1 cellular context compared by ENCODE assay signal in genomic region chr15:75029378-75030022, GRCh38.
TF ChIP-seq lines count a peak whose summit lies in the region.

No MANE protein-coding gene starts in this region.

TF ChIP-seq in HepG2, 621 proteins besides CTCF, POLR2A, EP300 and RAD21 (continued from another document and continues in another):
- TF ChIP-seq THRA (CRISPR knock-in tag; IDR thresholded peaks at IDR 0.05; ENCODE audit: borderline replicate concordance) = 0 out of 2 replicates have a peak, but pooled peaks have one; percentile 37
- TF ChIP-seq ZNF878 (CRISPR knock-in tag; IDR thresholded peaks at IDR 0.05) = no peak
- no peak for TF ChIP-seq ZNF781 (CRISPR knock-in tag; IDR thresholded peaks at IDR 0.05; ENCODE audit: borderline replicate concordance, not compliant biosample characterization)
- TF ChIP-seq ZNF782 (CRISPR knock-in tag; IDR thresholded peaks at IDR 0.05; ENCODE audit: borderline replicate concordance) = no peak
- no peak for TF ChIP-seq ZNF629 (CRISPR knock-in tag; conservative IDR thresholded peaks at IDR 0.05)
- 0 out of 2 replicates have a peak, but pooled peaks have one; percentile 35 for TF ChIP-seq TGIF2 (CRISPR knock-in tag; IDR thresholded peaks at IDR 0.05)
- no peak for TF ChIP-seq ZNF563 (CRISPR knock-in tag; IDR thresholded peaks at IDR 0.05)
- TF ChIP-seq HDAC2 (CRISPR knock-in tag; IDR thresholded peaks at IDR 0.05) = no peak
- no peak for TF ChIP-seq NFIC (IDR thresholded peaks at IDR 0.05; ENCODE audit: low read length)
- TF ChIP-seq MYC (CRISPR knock-in tag; IDR thresholded peaks at IDR 0.05; ENCODE audit: borderline replicate concordance) = peak; percentile 77
- no peak for TF ChIP-seq PBX2 (CRISPR knock-in tag; IDR thresholded peaks at IDR 0.05)
- TF ChIP-seq MXI1 (IDR thresholded peaks at IDR 0.05; ENCODE audit: borderline replicate concordance, low read depth, low read length) = peak; percentile 50; the same call in 1 of the 3 replicates
- no peak for TF ChIP-seq ZNF232 (CRISPR knock-in tag; IDR thresholded peaks at IDR 0.05; ENCODE audit: borderline replicate concordance)
- TF ChIP-seq SATB2 (CRISPR knock-in tag; IDR thresholded peaks at IDR 0.05) = no peak
- TF ChIP-seq RBM39 (IDR thresholded peaks at IDR 0.05; ENCODE audit: low read depth, low read length, poor library complexity, severe bottlenecking) = no peak
- TF ChIP-seq CBX1 (IDR thresholded peaks at IDR 0.05; ENCODE audit: low read depth) = no peak
- no peak for TF ChIP-seq ZNF451 (CRISPR knock-in tag; IDR thresholded peaks at IDR 0.05)
- 0 out of 2 replicates have a peak, but pooled peaks have one; percentile 40 for TF ChIP-seq USF2 (IDR thresholded peaks at IDR 0.05; ENCODE audit: low read depth, low read length)
- TF ChIP-seq USF2 (CRISPR knock-in tag; IDR thresholded peaks at IDR 0.05; ENCODE audit: borderline replicate concordance) = peak; percentile 24; the same call in 1 of the 2 replicates
- no peak for TF ChIP-seq ZNF382 (CRISPR knock-in tag; IDR thresholded peaks at IDR 0.05; ENCODE audit: borderline replicate concordance)
- TF ChIP-seq SALL2 (CRISPR knock-in tag; IDR thresholded peaks at IDR 0.05) = peak; percentile 49; the same call in 1 of the 2 replicates
- TF ChIP-seq, protein P1, sequence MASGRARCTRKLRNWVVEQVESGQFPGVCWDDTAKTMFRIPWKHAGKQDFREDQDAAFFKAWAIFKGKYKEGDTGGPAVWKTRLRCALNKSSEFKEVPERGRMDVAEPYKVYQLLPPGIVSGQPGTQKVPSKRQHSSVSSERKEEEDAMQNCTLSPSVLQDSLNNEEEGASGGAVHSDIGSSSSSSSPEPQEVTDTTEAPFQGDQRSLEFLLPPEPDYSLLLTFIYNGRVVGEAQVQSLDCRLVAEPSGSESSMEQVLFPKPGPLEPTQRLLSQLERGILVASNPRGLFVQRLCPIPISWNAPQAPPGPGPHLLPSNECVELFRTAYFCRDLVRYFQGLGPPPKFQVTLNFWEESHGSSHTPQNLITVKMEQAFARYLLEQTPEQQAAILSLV (CRISPR knock-in tag; IDR thresholded peaks at IDR 0.05; ENCODE audit: borderline replicate concordance) = no peak
- TF ChIP-seq, protein P2, sequence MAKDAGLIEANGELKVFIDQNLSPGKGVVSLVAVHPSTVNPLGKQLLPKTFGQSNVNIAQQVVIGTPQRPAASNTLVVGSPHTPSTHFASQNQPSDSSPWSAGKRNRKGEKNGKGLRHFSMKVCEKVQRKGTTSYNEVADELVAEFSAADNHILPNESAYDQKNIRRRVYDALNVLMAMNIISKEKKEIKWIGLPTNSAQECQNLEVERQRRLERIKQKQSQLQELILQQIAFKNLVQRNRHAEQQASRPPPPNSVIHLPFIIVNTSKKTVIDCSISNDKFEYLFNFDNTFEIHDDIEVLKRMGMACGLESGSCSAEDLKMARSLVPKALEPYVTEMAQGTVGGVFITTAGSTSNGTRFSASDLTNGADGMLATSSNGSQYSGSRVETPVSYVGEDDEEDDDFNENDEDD (CRISPR knock-in tag; IDR thresholded peaks at IDR 0.05; ENCODE audit: borderline replicate concordance) = no peak
- no peak for TF ChIP-seq FLYWCH1 (CRISPR knock-in tag; IDR thresholded peaks at IDR 0.05)
- TF ChIP-seq ZBTB7B (CRISPR knock-in tag; IDR thresholded peaks at IDR 0.05) = no peak
- no peak for TF ChIP-seq LRRFIP1 (CRISPR knock-in tag; conservative IDR thresholded peaks at IDR 0.05)
- TF ChIP-seq, protein P3, sequence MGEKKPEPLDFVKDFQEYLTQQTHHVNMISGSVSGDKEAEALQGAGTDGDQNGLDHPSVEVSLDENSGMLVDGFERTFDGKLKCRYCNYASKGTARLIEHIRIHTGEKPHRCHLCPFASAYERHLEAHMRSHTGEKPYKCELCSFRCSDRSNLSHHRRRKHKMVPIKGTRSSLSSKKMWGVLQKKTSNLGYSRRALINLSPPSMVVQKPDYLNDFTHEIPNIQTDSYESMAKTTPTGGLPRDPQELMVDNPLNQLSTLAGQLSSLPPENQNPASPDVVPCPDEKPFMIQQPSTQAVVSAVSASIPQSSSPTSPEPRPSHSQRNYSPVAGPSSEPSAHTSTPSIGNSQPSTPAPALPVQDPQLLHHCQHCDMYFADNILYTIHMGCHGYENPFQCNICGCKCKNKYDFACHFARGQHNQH (CRISPR knock-in tag; IDR thresholded peaks at IDR 0.05) = no peak
- TF ChIP-seq, protein P4, sequence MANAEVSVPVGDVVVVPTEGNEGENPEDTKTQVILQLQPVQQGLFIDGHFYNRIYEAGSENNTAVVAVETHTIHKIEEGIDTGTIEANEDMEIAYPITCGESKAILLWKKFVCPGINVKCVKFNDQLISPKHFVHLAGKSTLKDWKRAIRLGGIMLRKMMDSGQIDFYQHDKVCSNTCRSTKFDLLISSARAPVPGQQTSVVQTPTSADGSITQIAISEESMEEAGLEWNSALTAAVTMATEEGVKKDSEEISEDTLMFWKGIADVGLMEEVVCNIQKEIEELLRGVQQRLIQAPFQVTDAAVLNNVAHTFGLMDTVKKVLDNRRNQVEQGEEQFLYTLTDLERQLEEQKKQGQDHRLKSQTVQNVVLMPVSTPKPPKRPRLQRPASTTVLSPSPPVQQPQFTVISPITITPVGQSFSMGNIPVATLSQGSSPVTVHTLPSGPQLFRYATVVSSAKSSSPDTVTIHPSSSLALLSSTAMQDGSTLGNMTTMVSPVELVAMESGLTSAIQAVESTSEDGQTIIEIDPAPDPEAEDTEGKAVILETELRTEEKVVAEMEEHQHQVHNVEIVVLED (CRISPR knock-in tag; IDR thresholded peaks at IDR 0.05; ENCODE audit: borderline replicate concordance) = no peak
- 0 out of 2 replicates have a peak, but pooled peaks have one; percentile 14 for TF ChIP-seq RXRA (CRISPR knock-in tag; IDR thresholded peaks at IDR 0.05)
- TF ChIP-seq FOXP4 (CRISPR knock-in tag; IDR thresholded peaks at IDR 0.05) = 0 out of 2 replicates have a peak, but pooled peaks have one; percentile 20
- no peak for TF ChIP-seq ZNF136 (CRISPR knock-in tag; IDR thresholded peaks at IDR 0.05; ENCODE audit: low read depth)
- no peak for TF ChIP-seq KLF13 (CRISPR knock-in tag; IDR thresholded peaks at IDR 0.05)
- no peak for TF ChIP-seq SKIL (CRISPR knock-in tag; IDR thresholded peaks at IDR 0.05; ENCODE audit: borderline replicate concordance)
- TF ChIP-seq FOXA3 (CRISPR knock-in tag; IDR thresholded peaks at IDR 0.05) = peak; percentile 17; the same call in 1 of the 2 replicates
- TF ChIP-seq PHF21A (CRISPR knock-in tag; IDR thresholded peaks at IDR 0.05) = no peak
- TF ChIP-seq ZHX1 (CRISPR knock-in tag; IDR thresholded peaks at IDR 0.05; ENCODE audit: low read depth) = no peak
- TF ChIP-seq KLF16 (CRISPR knock-in tag; IDR thresholded peaks at IDR 0.05) = 0 out of 4 replicates have a peak, but pooled peaks of 1 of the 2 experiments have one; percentile 34
- TF ChIP-seq NR1H2 (CRISPR knock-in tag; IDR thresholded peaks at IDR 0.05; ENCODE audit: borderline replicate concordance, low read depth) = no peak
- no peak for TF ChIP-seq ZNF33A (CRISPR knock-in tag; IDR thresholded peaks at IDR 0.05; ENCODE audit: borderline replicate concordance)
- no peak for TF ChIP-seq ZNF740 (CRISPR knock-in tag; IDR thresholded peaks at IDR 0.05)
- TF ChIP-seq ZNF792 (CRISPR knock-in tag; IDR thresholded peaks at IDR 0.05) = no peak
- TF ChIP-seq ZFP1 (CRISPR knock-in tag; IDR thresholded peaks at IDR 0.05) = no peak
